ENCODE assay signal across 1 cellular context in genomic region chr14:45246633-45247173, GRCh38.
TF ChIP-seq lines count a peak whose summit lies in the region.

No MANE protein-coding gene starts in this region.

TF ChIP-seq in GM12878, 131 proteins besides CTCF, POLR2A, EP300 and RAD21 (continued from another document):
- no peak for TF ChIP-seq IRF5 (IDR thresholded peaks at IDR 0.05; ENCODE audit: borderline replicate concordance)
- 0 out of 2 replicates have a peak, but pooled peaks have one; percentile 49 for TF ChIP-seq ZNF24 (IDR thresholded peaks at IDR 0.05)
- no peak for TF ChIP-seq CHD2 (IDR thresholded peaks at IDR 0.05; ENCODE audit: borderline replicate concordance, low read depth, low read length)
- TF ChIP-seq ZNF384 (IDR thresholded peaks at IDR 0.05; ENCODE audit: borderline replicate concordance, low read depth, low read length) = peak; percentile 62; the same call in 1 of the 2 replicates
- peak; percentile 14; the same call in 1 of the 2 replicates for TF ChIP-seq RELB (IDR thresholded peaks at IDR 0.05; ENCODE audit: low read depth)
- 0 out of 2 replicates have a peak, but pooled peaks have one; percentile 38 for TF ChIP-seq JUNB (IDR thresholded peaks at IDR 0.05)
- TF ChIP-seq EZH2 (IDR thresholded peaks at IDR 0.05; ENCODE audit: borderline replicate concordance, control insufficient read depth, low read depth, low read length) = no peak
- no peak for TF ChIP-seq POLR2AphosphoS5 (IDR thresholded peaks at IDR 0.05; ENCODE audit: low read length)
- no peak for TF ChIP-seq GATAD2B (conservative IDR thresholded peaks at IDR 0.05; ENCODE audit: low read depth)
- peak; percentile 68 for TF ChIP-seq RUNX3 (IDR thresholded peaks at IDR 0.05; ENCODE audit: low read length)
- peak; percentile 48; the same call in 1 of the 2 replicates for TF ChIP-seq NFIC (IDR thresholded peaks at IDR 0.05; ENCODE audit: low read depth, low read length)
